16 cellular contexts compared by ENCODE assay signal in the genomic region with DNA sequence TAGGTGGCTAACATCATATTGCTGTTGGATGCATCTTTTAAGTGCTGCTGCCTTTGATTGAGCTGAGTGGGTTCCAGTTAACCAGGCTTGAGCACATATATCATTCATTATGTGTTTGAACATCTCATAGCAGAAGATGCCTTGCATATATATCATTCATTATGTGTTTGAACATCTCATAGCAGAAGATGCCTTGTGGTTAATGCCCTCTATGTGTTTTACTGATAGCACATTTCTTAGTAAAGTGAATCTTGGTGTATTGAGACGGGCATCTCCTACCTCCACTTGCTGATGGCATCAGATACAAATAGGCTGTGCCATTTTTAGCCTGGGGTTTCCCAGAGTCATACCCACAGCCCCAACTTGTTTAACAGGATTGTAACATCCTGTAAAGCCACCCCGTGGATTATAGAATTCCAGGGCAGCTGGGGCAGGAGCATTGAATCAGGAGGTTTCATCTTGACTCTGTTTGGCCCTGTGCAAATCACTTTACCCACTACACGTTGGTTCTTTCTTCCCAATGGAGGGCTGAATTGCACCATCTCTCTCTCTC. TPM values are rescaled to one million over a fixed set of nuclear protein-coding genes. Genes with fewer than 3 reads are reported as not detected.
DNase-seq lines count a peak whose midpoint lies in the region; ATAC-seq, FAIRE-seq and TF ChIP-seq lines count a peak whose summit lies in the region.
"Had no signal": no experiment of that assay in that cellular context is flagged by ENCODE, and none has a peak within 500 bp of the region (broad histone marks: within the 10 kb centered on the region; RNA-seq: fewer than 3 reads in every experiment).

No MANE protein-coding gene starts in this region.

- peaks cover 16 to 44% of the 10 kb centered on the region in 2 donors for H3K36me3 Mint-ChIP-seq in activated T-cell treated with anti-CD3 and anti-CD28 coated beads, Interleukin-2, amount 50 U/mL, for 72 hours (ENCODE audit: insufficient read depth in 2 of 2)

- H3K27me3 Mint-ChIP-seq in activated T-cell treated with anti-CD3 and anti-CD28 coated beads, Interleukin-2, amount 50 U/mL, for 72 hours (ENCODE audit: low read depth), result no peaks in the 10 kb centered on the region

- peaks cover 8% of the 10 kb centered on the region for H3K36me3 ChIP-seq in bronchial epithelial cell (ENCODE audit: control insufficient read depth, insufficient read depth, low read length)

- FAIRE-seq in bronchial epithelial cell (lab: Jason Lieb, UNC), result no peak
- FAIRE-seq: G401.6, GM12891 had no signal

- ATAC-seq in activated T-cell treated with anti-CD3 and anti-CD28 coated beads, Interleukin-2, amount 50 U/mL, for 72 hours (replicated peaks in 1 of 2), result peak; percentile 39 to 67
- ATAC-seq in HG02642 (IDR thresholded peaks at IDR 0.05; ENCODE audit: poor library complexity, unreplicated experiment), result no peak
- ATAC-seq: GM23338 had no signal

- no peak for DNase-seq in activated T-cell treated with anti-CD3 and anti-CD28 coated beads, Interleukin-2, amount 50 U/mL, for 72 hours
- no peak for DNase-seq in activated T-cell treated with anti-CD3 and anti-CD28 coated beads, Interleukin-2, amount 50 U/mL, for 1 hour
- peak; percentile 74 for DNase-seq in bronchial epithelial cell (ENCODE audit: low read depth)
- DNase-seq in myocyte (ENCODE audit: low read depth), result peak; percentile 40
- no peak for DNase-seq in T1000 (lab: John Stamatoyannopoulos, UW)
- DNase-seq in pons (ENCODE audit: low spot score), result no peak
- DNase-seq: AML-193, Caco-2, DMS79 treated with DMSO at 0.1 percent for 48 hours, NCI-H1436 treated with DMSO at 0.1 percent for 48 hours, NCI-H2081, NCI-H524 had no signal

- peak overlapping the region; percentile 88 for H3K27ac Mint-ChIP-seq in activated T-cell treated with anti-CD3 and anti-CD28 coated beads, Interleukin-2, amount 50 U/mL, for 72 hours
- H3K27ac Mint-ChIP-seq: GM23338 had no signal

- H3K4me3 ChIP-seq in bronchial epithelial cell (ENCODE audit: low read depth, low read length), result no peak overlapping the region
- H3K4me3 ChIP-seq: GM23338 had no signal

- no peak overlapping the region for H3K4me3 Mint-ChIP-seq in activated T-cell treated with anti-CD3 and anti-CD28 coated beads, Interleukin-2, amount 50 U/mL, for 72 hours
- H3K4me3 Mint-ChIP-seq: GM23338 had no signal

- H3K27me3 ChIP-seq in bronchial epithelial cell (ENCODE audit: control insufficient read depth, insufficient read depth, low read length), result no peaks in the 10 kb centered on the region

- peaks cover 54% of the 10 kb centered on the region for H3K4me1 Mint-ChIP-seq in activated T-cell treated with anti-CD3 and anti-CD28 coated beads, Interleukin-2, amount 50 U/mL, for 72 hours (ENCODE audit: low read depth)
- H3K4me1 Mint-ChIP-seq: GM23338 had no signal

- TF ChIP-seq CTCF in bronchial epithelial cell (IDR thresholded peaks at IDR 0.05; ENCODE audit: insufficient read depth, low read length, severe bottlenecking), result no peak

- H3K9me3 Mint-ChIP-seq in activated T-cell treated with anti-CD3 and anti-CD28 coated beads, Interleukin-2, amount 50 U/mL, for 72 hours, result no peaks in the 10 kb centered on the region

RNA-seq across cellular contexts. Expression of a gene that starts 26.5 kb away (rescaled TPM):
- total RNA-seq in activated T-cell treated with anti-CD3 and anti-CD28 coated beads, Interleukin-2, amount 50 U/mL, for 72 hours, result 10 to 100 TPM; 67.1 to 71.3 TPM
- total RNA-seq in bronchial epithelial cell (35.7 and 44.8 TPM in 2 replicates), myocyte (31.0 and 40.8 TPM in 2 replicates)
- polyA plus RNA-seq in myocyte (2012), result 16.3 TPM

Comparison
In these comparisons a context has a peak if more than half of its experiments do, and no peak if none do; other contexts are left out.
1. DNase-seq: peak in bronchial epithelial cell (single experiment) and myocyte (single experiment); none in activated T-cell treated with anti-CD3 and anti-CD28 coated beads, Interleukin-2, amount 50 U/mL, for 72 hours (0 of 2), activated T-cell treated with anti-CD3 and anti-CD28 coated beads, Interleukin-2, amount 50 U/mL, for 1 hour (single experiment), T1000 (single experiment) and pons (single experiment).